In the genomic region with DNA sequence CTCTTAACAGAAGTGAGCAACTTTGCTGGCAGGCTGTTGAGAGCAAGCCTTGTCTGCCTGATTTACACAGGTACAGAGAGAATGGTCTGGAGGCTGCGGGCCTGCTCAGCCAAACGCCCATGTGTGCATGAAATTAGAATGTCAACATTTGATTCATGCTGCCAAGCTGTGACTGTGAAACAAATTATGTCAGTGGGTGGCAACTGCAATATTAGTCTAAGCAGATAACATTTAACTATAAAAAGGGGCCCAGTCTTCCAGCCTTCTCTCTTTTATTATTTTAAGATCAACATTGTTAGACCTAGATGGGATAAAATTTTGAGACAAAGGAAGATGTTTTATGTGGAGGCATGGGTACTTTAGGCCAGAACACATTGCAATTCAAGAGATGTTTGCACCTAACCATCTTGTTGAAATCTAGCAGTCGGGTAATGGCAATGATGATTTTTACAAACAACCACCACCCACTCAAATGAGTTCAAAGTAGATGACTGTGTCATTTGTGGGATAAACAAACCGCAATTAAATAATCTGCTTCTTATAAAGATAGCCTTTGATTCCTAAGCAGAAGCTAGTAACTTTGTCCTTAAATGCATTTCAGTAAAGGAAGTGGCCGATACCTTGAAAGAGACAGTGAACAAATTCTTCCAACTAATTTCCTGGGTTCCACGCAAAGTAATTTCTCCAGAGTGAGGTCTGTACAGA, we compare ENCODE assay signal across 14 cellular contexts.
DNase-seq lines count a peak whose midpoint lies in the region; ATAC-seq and TF ChIP-seq lines count a peak whose summit lies in the region.
"Had no signal": no experiment of that assay in that cellular context is flagged by ENCODE, and none has a peak within 500 bp of the region (broad histone marks: within the 10 kb centered on the region; RNA-seq: fewer than 3 reads in every experiment).

No MANE protein-coding gene starts in this region.

- in situ Hi-C loops in G401 (cut with HindIII; ENCODE audit: low sequenced_read_pairs) (no loop called here), brain microvascular endothelial cell (cut with HindIII; ENCODE audit: low pct_ligation_motif_present, low sequenced_read_pairs) (no loop called here)

- H3K36me3 ChIP-seq in brain microvascular endothelial cell (replicated peaks): no peaks in the 10 kb centered on the region

- no peak overlapping the region for H3K4me3 ChIP-seq in brain microvascular endothelial cell (ENCODE audit: low read depth, low read length)

- no peaks in the 10 kb centered on the region for H3K36me3 Mint-ChIP-seq in nephron (ENCODE audit: low read depth)
- no peaks in the 10 kb centered on the region for H3K36me3 Mint-ChIP-seq in stimulated activated effector memory CD8-positive, alpha-beta T cell treated with anti-CD3 and anti-CD28 coated beads, Interleukin-12 subunit alpha, Interleukin-12 subunit beta, amount 100 ng/mL, for 72 hours

- no peak overlapping the region for H3K4me3 Mint-ChIP-seq in nephron
- H3K4me3 Mint-ChIP-seq in stimulated activated effector memory CD8-positive, alpha-beta T cell treated with anti-CD3 and anti-CD28 coated beads, Interleukin-12 subunit alpha, Interleukin-12 subunit beta, amount 100 ng/mL, for 72 hours: no peak overlapping the region
- H3K4me3 Mint-ChIP-seq: effector memory CD8-positive, alpha-beta T cell; HFFc6 had no signal

- no peaks in the 10 kb centered on the region for H3K27me3 ChIP-seq in brain microvascular endothelial cell (replicated peaks)

- no peak overlapping the region for H3K27ac ChIP-seq in brain microvascular endothelial cell

- peaks cover 54% of the 10 kb centered on the region for H3K4me1 Mint-ChIP-seq in nephron
- peaks cover 7% of the 10 kb centered on the region for H3K4me1 Mint-ChIP-seq in stimulated activated effector memory CD8-positive, alpha-beta T cell treated with anti-CD3 and anti-CD28 coated beads, Interleukin-12 subunit alpha, Interleukin-12 subunit beta, amount 100 ng/mL, for 72 hours

- H3K27ac Mint-ChIP-seq in nephron: peak overlapping the region; percentile 24 to 86 (median 26)
- H3K27ac Mint-ChIP-seq in stimulated activated effector memory CD8-positive, alpha-beta T cell treated with anti-CD3 and anti-CD28 coated beads, Interleukin-12 subunit alpha, Interleukin-12 subunit beta, amount 100 ng/mL, for 72 hours: no peak overlapping the region
- H3K27ac Mint-ChIP-seq: effector memory CD8-positive, alpha-beta T cell; HFFc6 had no signal

- H3K27me3 Mint-ChIP-seq in nephron (ENCODE audit: low read depth): peaks cover 31% of the 10 kb centered on the region

- peak; percentile 17 for DNase-seq in G401 (ENCODE audit: low spot score)
- peak; percentile 73 for DNase-seq in NCI-H146 treated with DMSO at 0.1 percent for 48 hours (lab: John Stamatoyannopoulos, UW; ENCODE audit: unreplicated experiment)
- DNase-seq in brain microvascular endothelial cell: peak; percentile 24
- no peak for DNase-seq in stimulated activated effector memory CD8-positive, alpha-beta T cell treated with anti-CD3 and anti-CD28 coated beads, Interleukin-12 subunit alpha, Interleukin-12 subunit beta, amount 100 ng/mL, for 72 hours (ENCODE audit: low spot score in 2 of 2)
- DNase-seq in DMS 273 (lab: John Stamatoyannopoulos, UW; ENCODE audit: unreplicated experiment): no peak
- no peak for DNase-seq in NCI-H524 treated with DMSO at 0.1 percent for 48 hours (lab: John Stamatoyannopoulos, UW)
- DNase-seq: activated CD8-positive, alpha-beta memory T cell treated with anti-CD3 and anti-CD28 coated beads, Interleukin-2, amount 50 U/mL, for 48 hours; Caco-2; effector memory CD8-positive, alpha-beta T cell; HFFc6; NCI-H2171; stimulated activated CD4-positive, alpha-beta T cell treated with anti-CD3 and anti-CD28 coated beads, Interleukin-4, amount 100 ng/mL, for 24 hours had no signal

- no peaks in the 10 kb centered on the region for H3K9me3 Mint-ChIP-seq in nephron
- H3K9me3 Mint-ChIP-seq in stimulated activated effector memory CD8-positive, alpha-beta T cell treated with anti-CD3 and anti-CD28 coated beads, Interleukin-12 subunit alpha, Interleukin-12 subunit beta, amount 100 ng/mL, for 72 hours: no peaks in the 10 kb centered on the region
- H3K9me3 Mint-ChIP-seq: effector memory CD8-positive, alpha-beta T cell had no signal

- no peak for ATAC-seq in stimulated activated effector memory CD8-positive, alpha-beta T cell treated with anti-CD3 and anti-CD28 coated beads, Interleukin-12 subunit alpha, Interleukin-12 subunit beta, amount 100 ng/mL, for 72 hours
- ATAC-seq in HG03342 (IDR thresholded peaks at IDR 0.05; ENCODE audit: unreplicated experiment): no peak
- ATAC-seq: effector memory CD8-positive, alpha-beta T cell had no signal

- TF ChIP-seq CTCF in brain microvascular endothelial cell (IDR thresholded peaks at IDR 0.05; ENCODE audit: low read depth, low read length, missing control alignments) (no peak), nephron (IDR thresholded peaks at IDR 0.05; ENCODE audit: unreplicated experiment in 3 of 3) (no peak)

Comparison
In these comparisons a context has a peak if more than half of its experiments do, and no peak if none do; other contexts are left out.
1. DNase-seq: peak in G401 (single experiment), NCI-H146 treated with DMSO at 0.1 percent for 48 hours (single experiment) and brain microvascular endothelial cell (single experiment); none in stimulated activated effector memory CD8-positive, alpha-beta T cell treated with anti-CD3 and anti-CD28 coated beads, Interleukin-12 subunit alpha, Interleukin-12 subunit beta, amount 100 ng/mL, for 72 hours (0 of 2), DMS 273 (single experiment) and NCI-H524 treated with DMSO at 0.1 percent for 48 hours (single experiment).